Comparison of ENCODE assay signal across 8 cellular contexts in genomic region chr1:154869351-154870116, GRCh38. TPM values are rescaled to one million over a fixed set of nuclear protein-coding genes. Genes with fewer than 3 reads are reported as not detected.
DNase-seq lines count a peak whose midpoint lies in the region; ATAC-seq, FAIRE-seq and TF ChIP-seq lines count a peak whose summit lies in the region.

No MANE protein-coding gene starts in this region.

- intact Hi-C loops in PC-3 (cut with micrococcal nuclease) = no loop called here

- H3K9me3 ChIP-seq in PC-3 (ENCODE audit: low read length) = no peaks in the 10 kb centered on the region
- H3K9me3 ChIP-seq in gastroesophageal sphincter = no peaks in the 10 kb centered on the region

- TF ChIP-seq CTCF in PC-3 (conservative IDR thresholded peaks at IDR 0.05; ENCODE audit: low read depth, low read length) (no peak), gastroesophageal sphincter (IDR thresholded peaks at IDR 0.05) (no peak)

- H3K4me2 ChIP-seq in PC-3 (ENCODE audit: low read length) = peak overlapping the region; percentile 22; the same call in 1 of the 2 replicates

- no peak overlapping the region for H2AFZ ChIP-seq in PC-3 (ENCODE audit: low read length)

- no TSS peak for BruUV-seq in PC-3 (replicated peaks; lab: Mats Ljungman, UMichigan)

- WGBS in gastroesophageal sphincter (ENCODE audit: low coverage in 1 of 2), 2 donors = 0% methylated on average over 1 of the region's 26 CpGs; no CpG with 5 or more reads in 1 of the 2 donors

- H3K27ac ChIP-seq in PC-3 (ENCODE audit: low read length) (no peak overlapping the region), gastroesophageal sphincter (peak overlapping the region in 2 of 4 donors; percentile 53 to 59)

- H3K4me1 ChIP-seq in PC-3 (ENCODE audit: insufficient read depth, low read length) = peaks cover 7% of the 10 kb centered on the region; the same call in 1 of the 2 replicates
- peaks cover 0 to 48% (median 8%) of the 10 kb centered on the region in 3 donors for H3K4me1 ChIP-seq in gastroesophageal sphincter

- TF ChIP-seq POLR2A in GM12892 (IDR thresholded peaks at IDR 0.05; ENCODE audit: low read depth, low read length) (no peak), gastroesophageal sphincter (IDR thresholded peaks at IDR 0.05) (no peak)

- H3K27me3 ChIP-seq in PC-3 (ENCODE audit: low read length) (peaks cover 33% of the 10 kb centered on the region), gastroesophageal sphincter (peaks cover 66% of the 10 kb centered on the region)

- no peaks in the 10 kb centered on the region for H3K79me2 ChIP-seq in PC-3 (ENCODE audit: low read length)

- CTCF ChIA-PET in PC-3 (lab: Charles Lee) = interaction anchor here (0.5 to 1.2 kb wide), 2 partner anchors 14 to 339 kb away, joined by 3 to 4 read pairs; no protein-coding TSS in a partner anchor

- H3K9me2 ChIP-seq in PC-3 (replicated peaks; ENCODE audit: low read length) = no peaks in the 10 kb centered on the region

- no peak overlapping the region for H3K9ac ChIP-seq in PC-3 (ENCODE audit: low read length)

- no peaks in the 10 kb centered on the region for H4K20me1 ChIP-seq in PC-3 (ENCODE audit: low read length)

- H3K4me3 ChIP-seq in PC-3 (ENCODE audit: low read length) (no peak overlapping the region), gastroesophageal sphincter (peak overlapping the region; percentile 34 to 53)

- H3K36me3 ChIP-seq in PC-3 (ENCODE audit: low read depth, low read length) = no peaks in the 10 kb centered on the region
- no peaks in the 10 kb centered on the region for H3K36me3 ChIP-seq in gastroesophageal sphincter

- FAIRE-seq in GM12892 (lab: Jason Lieb, UNC) (peak; percentile 62), frontal cortex (lab: Jason Lieb, UNC) (no peak), urothelium cell line (lab: Jason Lieb, UNC) (no peak)

- ATAC-seq in PC-3 (no peak), gastroesophageal sphincter (peak; percentile 13)

- H3F3A ChIP-seq in PC-3 (ENCODE audit: low read length, unreplicated experiment) = no peaks in the 10 kb centered on the region

- no peak for TF ChIP-seq EP300 in gastroesophageal sphincter (IDR thresholded peaks at IDR 0.05)

- POLR2A ChIA-PET in PC-3 (lab: Charles Lee; ENCODE audit: unreplicated experiment) = interaction anchor here (0.6 kb wide), 1 partner anchor 113 kb away, joined by 3 read pairs; the partner anchor contains the start of gene FLAD1

- DNase-seq in GM12892 (ENCODE audit: insufficient read length) (no peak), PC-3 (no peak), renal cortical epithelial cell (ENCODE audit: low read depth) (peak; percentile 18), frontal cortex (ENCODE audit: low spot score in 2 of 2) (no peak), D341Med (ENCODE audit: low spot score) (no peak), superior temporal gyrus (ENCODE audit: extremely low spot score) (no peak), urothelium cell line (ENCODE audit: low spot score) (no peak)

RNA-seq across cellular contexts. Expression of gene KCNN3, which starts 0.5 kb away (rescaled TPM):
- 13.0 TPM for polyA plus RNA-seq in GM12892 (2012; ENCODE audit: missing spikeins)
- total RNA-seq in PC-3 (2014; rRNA removed) = 0.12 and 0.26 TPM in 2 replicates
- 10 to 100 TPM in 1 of 4 donors, 1 to 10 TPM in 3; 1.8 to 13.7 (median 8.1) TPM for total RNA-seq in gastroesophageal sphincter
- under 0.01 TPM in 1 of 2 replicates, not detected in the other for total RNA-seq in renal cortical epithelial cell
- 2.4 TPM for total RNA-seq in frontal cortex
